9 cellular contexts compared by ENCODE assay signal in genomic region chr16:75043175-75043937, GRCh38. TPM values are rescaled to one million over a fixed set of nuclear protein-coding genes. Genes with fewer than 3 reads are reported as not detected.
DNase-seq lines count a peak whose midpoint lies in the region; ATAC-seq, FAIRE-seq and TF ChIP-seq lines count a peak whose summit lies in the region.
"Had no signal": no experiment of that assay in that cellular context is flagged by ENCODE, and none has a peak within 500 bp of the region (broad histone marks: within the 10 kb centered on the region; RNA-seq: fewer than 3 reads in every experiment).

No MANE protein-coding gene starts in this region.

- TF ChIP-seq POLR2A in right lobe of liver (IDR thresholded peaks at IDR 0.05) (no peak), HepG2 (IDR thresholded peaks at IDR 0.05; ENCODE audit: insufficient read depth in 1 of 2, low read depth in 2 of 2, low read length in 2 of 2) (no peak), endothelial cell of umbilical vein (IDR thresholded peaks at IDR 0.05; ENCODE audit: low read depth, low read length) (no peak)

- H4K20me1 ChIP-seq in HepG2 (ENCODE audit: insufficient read depth, low read length) (peaks cover 38% of the 10 kb centered on the region), endothelial cell of umbilical vein (replicated peaks; ENCODE audit: control insufficient read depth, extremely low read depth, insufficient read depth, low read length) (peaks cover 2% of the 10 kb centered on the region)

- H3K27me3 ChIP-seq in right lobe of liver (no peaks in the 10 kb centered on the region), HepG2 (ENCODE audit: control insufficient read depth in 1 of 2, insufficient read depth in 2 of 2, low read length in 2 of 2) (no peaks in the 10 kb centered on the region), endothelial cell of umbilical vein (ENCODE audit: control insufficient read depth in 2 of 2, insufficient read depth in 2 of 2, low read length in 2 of 2) (no peaks in the 10 kb centered on the region), aorta (ENCODE audit: control insufficient read depth in 1 of 2, insufficient read depth in 2 of 2, low read length in 1 of 2) (no peaks in the 10 kb centered on the region)

- H3K9me1 ChIP-seq in endothelial cell of umbilical vein (replicated peaks; ENCODE audit: control insufficient read depth, extremely low read depth, insufficient read depth, low read length): no peaks in the 10 kb centered on the region

- H2AFZ ChIP-seq in HepG2 (ENCODE audit: low read length) (no peak overlapping the region), endothelial cell of umbilical vein (ENCODE audit: low read depth, low read length) (no peak overlapping the region)

- peak; percentile 57 to 73 (median 70) for ATAC-seq in right lobe of liver
- ATAC-seq in HepG2: no peak
- ATAC-seq in HG03565 (IDR thresholded peaks at IDR 0.05; ENCODE audit: unreplicated experiment): peak; percentile 63
- ATAC-seq in aorta (ENCODE audit: low FRiP score): peak; percentile 62
- no peak for ATAC-seq in HG03457 (IDR thresholded peaks at IDR 0.05; ENCODE audit: unreplicated experiment)

- no peak overlapping the region for H3K4me3 ChIP-seq in right lobe of liver
- no peak overlapping the region for H3K4me3 ChIP-seq in HepG2 (replicated peaks in 1 of 3; ENCODE audit: insufficient read depth in 1 of 3, low read depth in 2 of 3, low read length in 3 of 3)
- H3K4me3 ChIP-seq in endothelial cell of umbilical vein (replicated peaks in 1 of 3; ENCODE audit: insufficient read depth in 1 of 3, low read depth in 1 of 3, low read length in 3 of 3): no peak overlapping the region
- H3K4me3 ChIP-seq in aorta (ENCODE audit: low read length in 2 of 2): no peak overlapping the region
- H3K4me3 ChIP-seq: SK-N-MC had no signal

- no peak overlapping the region for H3K4me2 ChIP-seq in HepG2 (ENCODE audit: low read depth, low read length)
- no peak overlapping the region for H3K4me2 ChIP-seq in endothelial cell of umbilical vein (ENCODE audit: insufficient read depth, low read length)

- POLR2A ChIA-PET in HepG2 (lab: Yijun Ruan, JAX) (interaction anchor here (0.6 kb wide), 1 partner anchor 13 kb away, joined by 3 read pairs; no protein-coding TSS in a partner anchor), endothelial cell of umbilical vein (lab: Charles Lee) (no interaction called here)

- CTCF ChIA-PET in HepG2 (lab: Yijun Ruan, JAX; ENCODE audit: low intra/inter-chr PET ratio, low total read pairs) (no interaction called here), endothelial cell of umbilical vein (lab: Charles Lee) (interaction anchor here (1.0 to 2.7 kb wide), 4 partner anchors 44 to 156 kb away, joined by 3 to 9 read pairs (median 5); partner anchors contain the start of gene ZNRF1)

- H3K9ac ChIP-seq in HepG2 (ENCODE audit: insufficient read depth, low read depth, low read length) (no peak overlapping the region), endothelial cell of umbilical vein (replicated peaks; ENCODE audit: extremely low read depth, insufficient read depth, low read length) (no peak overlapping the region)

- dilution Hi-C loops in endothelial cell of umbilical vein (cut with MboI; ENCODE audit: extremely low pct_ligation_motif_present, low sequenced_read_pairs): no loop called here

- DNase-seq in right lobe of liver (no peak), HepG2 (ENCODE audit: low spot score) (no peak), endothelial cell of umbilical vein (ENCODE audit: low read depth, low spot score) (peak; percentile 86), aorta (no peak), NCI-H82 (lab: John Stamatoyannopoulos, UW) (no peak)
- DNase-seq in activated CD4-positive, alpha-beta T cell treated with anti-CD3 and anti-CD28 coated beads for 48 hours: no peak

- H3K4me1 ChIP-seq in right lobe of liver (peaks cover 0 to 22% (median 0%) of the 10 kb centered on the region in 4 donors), HepG2 (ENCODE audit: insufficient read depth, low read length) (peaks cover 29% of the 10 kb centered on the region), endothelial cell of umbilical vein (ENCODE audit: control insufficient read depth, extremely low read depth, insufficient read depth, low read length) (peaks cover 2% of the 10 kb centered on the region), aorta (ENCODE audit: control insufficient read depth in 1 of 2, insufficient read depth in 2 of 2, low read length in 2 of 2) (peaks cover 4 to 8% of the 10 kb centered on the region in 2 donors)

- TF ChIP-seq EP300 in HepG2 (IDR thresholded peaks at IDR 0.05; ENCODE audit: low read depth in 2 of 2, low read length in 2 of 2) (no peak), HepG2 (CRISPR knock-in tag; IDR thresholded peaks at IDR 0.05; ENCODE audit: borderline replicate concordance) (no peak)

- BruUV-seq in HepG2 (replicated peaks; lab: Mats Ljungman, UMichigan) (no TSS peak), endothelial cell of umbilical vein (replicated peaks; lab: Mats Ljungman, UMichigan) (no TSS peak)

- FAIRE-seq in HepG2 (lab: Jason Lieb, UNC) (no peak), endothelial cell of umbilical vein (lab: Jason Lieb, UNC) (no peak)

- H3K9me3 ChIP-seq in right lobe of liver (no peaks in the 10 kb centered on the region), HepG2 (ENCODE audit: low read length) (peaks cover 2% of the 10 kb centered on the region; the same call in 1 of the 2 replicates), endothelial cell of umbilical vein (replicated peaks; ENCODE audit: control insufficient read depth, insufficient read depth, low read length) (no peaks in the 10 kb centered on the region), aorta (ENCODE audit: control insufficient read depth, low read length) (no peaks in the 10 kb centered on the region)

- intact Hi-C loops in right lobe of liver (cut with DNase I) (no loop called here), HepG2 (cut with micrococcal nuclease; ENCODE audit: unreplicated experiment) (no loop called here), endothelial cell of umbilical vein (cut with micrococcal nuclease) (no loop called here), aorta (cut with DNase I) (loop anchor here in 1 of 2 donors (10.0 kb wide), 1 partner anchor 61 kb away; no protein-coding TSS in a partner anchor)

- WGBS in right lobe of liver (ENCODE audit: insufficient coverage, low coverage, low lambda C conversion rate, missing lambda C conversion rate): 100% methylated on average over 2 of the region's 2 CpGs
- 91% methylated on average over 2 of the region's 2 CpGs for WGBS in HepG2 (ENCODE audit: low lambda C conversion rate)
- WGBS in aorta, 2 donors: 85 to 86% methylated on average over 2 of the region's 2 CpGs

- TF ChIP-seq CTCF in right lobe of liver (IDR thresholded peaks at IDR 0.05): no peak
- no peak for TF ChIP-seq CTCF in HepG2 (CRISPR knock-in tag; IDR thresholded peaks at IDR 0.05)
- no peak for TF ChIP-seq CTCF in endothelial cell of umbilical vein (IDR thresholded peaks at IDR 0.05; ENCODE audit: extremely low read depth in 1 of 2, insufficient read depth in 1 of 2, low read depth in 1 of 2, low read length in 2 of 2)

- H3K79me2 ChIP-seq in HepG2 (ENCODE audit: insufficient read depth, low read length) (peaks cover 89% of the 10 kb centered on the region), endothelial cell of umbilical vein (ENCODE audit: control insufficient read depth, insufficient read depth, low read length) (peaks cover 28% of the 10 kb centered on the region)

- no peak overlapping the region for H3K27ac ChIP-seq in right lobe of liver
- H3K27ac ChIP-seq in HepG2 (ENCODE audit: extremely low read length, insufficient read depth, low read length): no peak overlapping the region
- no peak overlapping the region for H3K27ac ChIP-seq in endothelial cell of umbilical vein (ENCODE audit: insufficient read depth, low read depth, low read length)
- H3K27ac ChIP-seq in aorta (ENCODE audit: low read depth in 1 of 2, low read length in 2 of 2): peak overlapping the region; percentile 57 to 60
- H3K27ac ChIP-seq: SK-N-MC had no signal

- no peaks in the 10 kb centered on the region for H3K36me3 ChIP-seq in right lobe of liver
- H3K36me3 ChIP-seq in HepG2 (replicated peaks in 1 of 2; ENCODE audit: control insufficient read depth in 1 of 2, insufficient read depth in 2 of 2, low read length in 2 of 2): peaks cover under 1 to 6% of the 10 kb centered on the region in 2 experiments; a peak in 3 of 5 replicates
- no peaks in the 10 kb centered on the region for H3K36me3 ChIP-seq in endothelial cell of umbilical vein (ENCODE audit: control insufficient read depth in 2 of 2, extremely low read depth in 1 of 2, insufficient read depth in 2 of 2, low read length in 2 of 2)
- H3K36me3 ChIP-seq in aorta (ENCODE audit: control insufficient read depth in 1 of 2, insufficient read depth in 2 of 2, low read length in 1 of 2): no peaks in the 10 kb centered on the region

- no peak for TF ChIP-seq RAD21 in HepG2 (CRISPR knock-in tag; IDR thresholded peaks at IDR 0.05)

- in situ Hi-C loops in HepG2 (cut with HindIII; ENCODE audit: extremely low pct_ligation_motif_present, low pct_unique_long_range_greater_than_20kb): no loop called here

RNA-seq across cellular contexts. Expression of gene ZNRF1, which starts 44.5 kb away (rescaled TPM):
- total RNA-seq in right lobe of liver: 10 to 100 TPM; 10.2 to 18.8 (median 11.1) TPM
- 32.3 and 43.9 TPM in 2 replicates for total RNA-seq in HepG2 (2016; rRNA removed; fragmentation: Illumina TruSeq; extraction: Trizol)
- total RNA-seq in HepG2 (2016; cell fraction: cytosol; rRNA removed; fragmentation: Illumina TruSeq; extraction: Trizol; ENCODE audit: low read depth): 46.2 and 52.2 TPM in 2 replicates
- 26.3 and 43.8 TPM in 2 replicates for total RNA-seq in HepG2 (2016; cell fraction: insoluble cytoplasmic fraction; rRNA removed; fragmentation: Illumina TruSeq; extraction: Trizol)
- 73.9 and 84.0 TPM in 2 replicates for total RNA-seq in HepG2 (2016; cell fraction: membrane; rRNA removed; fragmentation: Illumina TruSeq; extraction: Trizol)
- total RNA-seq in HepG2 (2016; cell fraction: nucleus; rRNA removed; fragmentation: Illumina TruSeq; extraction: Trizol): 34.9 and 38.5 TPM in 2 replicates
- 57.8 and 58.7 TPM in 2 replicates for polyA plus RNA-seq in HepG2 (2011; rRNA removed)
- 49.3 and 50.7 TPM in 2 replicates for polyA plus RNA-seq in HepG2 (2011; cell fraction: cytosol; rRNA removed)
- polyA plus RNA-seq in HepG2 (2011; cell fraction: nucleus; rRNA removed): 53.8 and 60.6 TPM in 2 replicates
- polyA plus RNA-seq in HepG2 (2012): 60.3 and 61.1 TPM in 2 replicates
- 58.2 and 74.1 TPM in 2 replicates for polyA plus RNA-seq in HepG2 (2016; cell fraction: cytosol; fragmentation: Illumina TruSeq; extraction: Trizol; ENCODE audit: low read depth)
- 57.0 and 68.2 TPM in 2 replicates for polyA plus RNA-seq in HepG2 (2016; cell fraction: insoluble cytoplasmic fraction; fragmentation: Illumina TruSeq; extraction: Trizol; ENCODE audit: low read depth)
- 93.8 and 103 TPM in 2 replicates for polyA plus RNA-seq in HepG2 (2016; cell fraction: membrane; fragmentation: Illumina TruSeq; extraction: Trizol; ENCODE audit: low read depth)
- 95.3 and 97.7 TPM in 2 replicates for polyA plus RNA-seq in HepG2 (2016; cell fraction: nucleus; fragmentation: Illumina TruSeq; extraction: Trizol; ENCODE audit: insufficient read depth, low read depth)
- polyA minus RNA-seq in HepG2 (2011; rRNA and poly(A)+ RNA removed; ENCODE audit: low replicate concordance): 21.3 and 56.1 TPM in 2 replicates
- 36.5 and 37.9 TPM in 2 replicates for polyA minus RNA-seq in HepG2 (2011; cell fraction: cytosol; rRNA and poly(A)+ RNA removed)
- polyA minus RNA-seq in HepG2 (2011; cell fraction: nucleus; rRNA and poly(A)+ RNA removed): 56.4 and 57.4 TPM in 2 replicates
- total RNA-seq in endothelial cell of umbilical vein: 33.2 and 34.9 TPM in 2 replicates
- polyA plus RNA-seq in endothelial cell of umbilical vein: 23.7 and 25.7 TPM in 2 replicates
- polyA plus RNA-seq in endothelial cell of umbilical vein (2011; cell fraction: cytosol; rRNA removed): 18.1 and 21.5 TPM in 2 replicates
- 33.2 and 38.1 TPM in 2 replicates for polyA plus RNA-seq in endothelial cell of umbilical vein (2011; cell fraction: nucleus; rRNA removed)
- polyA plus RNA-seq in endothelial cell of umbilical vein (2012): 29.6 and 47.4 TPM in 2 replicates
- 23.4 and 28.6 TPM in 2 replicates for polyA minus RNA-seq in endothelial cell of umbilical vein
- polyA minus RNA-seq in endothelial cell of umbilical vein (2011; cell fraction: cytosol; rRNA and poly(A)+ RNA removed): 16.1 TPM
- polyA minus RNA-seq in endothelial cell of umbilical vein (2011; cell fraction: nucleus; rRNA and poly(A)+ RNA removed): 26.0 and 34.1 TPM in 2 replicates
- total RNA-seq in aorta: 10 to 100 TPM; 20.8 to 26.3 TPM
- polyA plus RNA-seq in aorta: 1 to 10 TPM; 4.6 to 7.4 TPM

RNA-seq across cellular contexts. Expression of gene WDR59, which starts 58.4 kb away (rescaled TPM):
- total RNA-seq in right lobe of liver (10 to 100 TPM; 23.2 to 69.5 (median 48.3) TPM), HepG2 (2016; rRNA removed; fragmentation: Illumina TruSeq; extraction: Trizol) (59.6 and 65.2 TPM in 2 replicates), endothelial cell of umbilical vein (60.0 and 62.2 TPM in 2 replicates), aorta (10 to 100 TPM; 62.6 to 78.1 TPM)
- total RNA-seq in HepG2 (2016; cell fraction: cytosol; rRNA removed; fragmentation: Illumina TruSeq; extraction: Trizol; ENCODE audit: low read depth): 39.7 and 43.0 TPM in 2 replicates
- 53.3 and 75.1 TPM in 2 replicates for total RNA-seq in HepG2 (2016; cell fraction: insoluble cytoplasmic fraction; rRNA removed; fragmentation: Illumina TruSeq; extraction: Trizol)
- total RNA-seq in HepG2 (2016; cell fraction: membrane; rRNA removed; fragmentation: Illumina TruSeq; extraction: Trizol): 30.0 and 33.1 TPM in 2 replicates
- 99.3 and 116 TPM in 2 replicates for total RNA-seq in HepG2 (2016; cell fraction: nucleus; rRNA removed; fragmentation: Illumina TruSeq; extraction: Trizol)
- polyA plus RNA-seq in HepG2 (2011; rRNA removed) (305 and 306 TPM in 2 replicates), endothelial cell of umbilical vein (51.1 and 51.3 TPM in 2 replicates), aorta (10 to 100 TPM; 12.8 to 34.1 TPM)
- polyA plus RNA-seq in HepG2 (2011; cell fraction: cytosol; rRNA removed): 138 and 145 TPM in 2 replicates
- 679 and 865 TPM in 2 replicates for polyA plus RNA-seq in HepG2 (2011; cell fraction: nucleus; rRNA removed)
- 137 and 153 TPM in 2 replicates for polyA plus RNA-seq in HepG2 (2012)
- polyA plus RNA-seq in HepG2 (2016; cell fraction: cytosol; fragmentation: Illumina TruSeq; extraction: Trizol; ENCODE audit: low read depth): 19.6 and 23.0 TPM in 2 replicates
- 81.5 and 84.5 TPM in 2 replicates for polyA plus RNA-seq in HepG2 (2016; cell fraction: insoluble cytoplasmic fraction; fragmentation: Illumina TruSeq; extraction: Trizol; ENCODE audit: low read depth)
- polyA plus RNA-seq in HepG2 (2016; cell fraction: membrane; fragmentation: Illumina TruSeq; extraction: Trizol; ENCODE audit: low read depth): 29.2 and 35.3 TPM in 2 replicates
- polyA plus RNA-seq in HepG2 (2016; cell fraction: nucleus; fragmentation: Illumina TruSeq; extraction: Trizol; ENCODE audit: insufficient read depth, low read depth): 510 and 518 TPM in 2 replicates
- 88.4 and 308 TPM in 2 replicates for polyA minus RNA-seq in HepG2 (2011; rRNA and poly(A)+ RNA removed; ENCODE audit: low replicate concordance)
- 73.9 and 99.1 TPM in 2 replicates for polyA minus RNA-seq in HepG2 (2011; cell fraction: cytosol; rRNA and poly(A)+ RNA removed)
- polyA minus RNA-seq in HepG2 (2011; cell fraction: nucleus; rRNA and poly(A)+ RNA removed): 316 and 324 TPM in 2 replicates
- polyA plus RNA-seq in endothelial cell of umbilical vein (2011; cell fraction: cytosol; rRNA removed): 36.3 TPM in 2 replicates
- 161 and 194 TPM in 2 replicates for polyA plus RNA-seq in endothelial cell of umbilical vein (2011; cell fraction: nucleus; rRNA removed)
- 36.0 and 36.7 TPM in 2 replicates for polyA plus RNA-seq in endothelial cell of umbilical vein (2012)
- 74.0 and 91.3 TPM in 2 replicates for polyA minus RNA-seq in endothelial cell of umbilical vein
- 21.8 TPM for polyA minus RNA-seq in endothelial cell of umbilical vein (2011; cell fraction: cytosol; rRNA and poly(A)+ RNA removed)
- 65.9 and 79.0 TPM in 2 replicates for polyA minus RNA-seq in endothelial cell of umbilical vein (2011; cell fraction: nucleus; rRNA and poly(A)+ RNA removed)

Comparison
In these comparisons a context has a peak if more than half of its experiments do, and no peak if none do; other contexts are left out.
1. ATAC-seq: peak in right lobe of liver (4 of 4), HG03565 (single experiment) and aorta (single experiment); none in HepG2 (single experiment) and HG03457 (single experiment).
2. H3K27ac ChIP-seq: peak in aorta (2 of 2); none in right lobe of liver (0 of 3), HepG2 (single experiment) and endothelial cell of umbilical vein (single experiment).